ENCODE assay signal across 23 cellular contexts in genomic region chr22:16959345-16959930, GRCh38. TPM values are rescaled to one million over a fixed set of nuclear protein-coding genes. Genes with fewer than 3 reads are reported as not detected.
DNase-seq lines count a peak whose midpoint lies in the region; ATAC-seq and TF ChIP-seq lines count a peak whose summit lies in the region.
"Had no signal": no experiment of that assay in that cellular context is flagged by ENCODE, and none has a peak within 500 bp of the region (broad histone marks: within the 10 kb centered on the region; RNA-seq: fewer than 3 reads in every experiment).

No MANE protein-coding gene starts in this region.

- H3K4me2 ChIP-seq in PC-9 = no peak overlapping the region

- no peaks in the 10 kb centered on the region for H3K36me3 Mint-ChIP-seq in activated T-helper 2 cell treated with anti-CD3 and anti-CD28 coated beads, Interferon-gamma antibody, Interleukin-2, Interleukin-4, amounts not matched to agents 10 μg/mL and 5 μg/mL and 100 μg/mL, durations not matched to agents 14 hours and 24 hours and 36 hours (ENCODE audit: low read depth)
- H3K36me3 Mint-ChIP-seq: T-cell had no signal

- H2AFZ ChIP-seq in PC-9 = no peak overlapping the region

- no peaks in the 10 kb centered on the region for H3F3A ChIP-seq in PC-9 (ENCODE audit: insufficient read depth, low read depth)

- peak; percentile 4 for DNase-seq in AG20443 (ENCODE audit: low spot score)
- DNase-seq in GM10266 (ENCODE audit: extremely low spot score) = peak; percentile 2
- DNase-seq in activated T-helper 2 cell treated with anti-CD3 and anti-CD28 coated beads, Interferon-gamma antibody, Interleukin-2, Interleukin-4, amounts not matched to agents 10 μg/mL and 5 μg/mL and 100 μg/mL, durations not matched to agents 14 hours and 24 hours and 36 hours (ENCODE audit: low spot score) = peak; percentile 6
- peak; percentile 11 for DNase-seq in lung (ENCODE audit: low spot score)
- no peak for DNase-seq in Kasumi-1 (lab: John Stamatoyannopoulos, UW)
- DNase-seq in PC-9 = no peak
- DNase-seq: Caco-2; CD4-positive, alpha-beta T cell; MM.1S; NCI-H1092 treated with DMSO at 0.1 percent for 48 hours; NCI-H2107; NCI-H510A; NCI-H748 treated with DMSO at 0.1 percent for 48 hours; NK-92 treated with Interleukin-12 subunit alpha and Interleukin-12 subunit beta, amount 100 ng/mL, for 24 hours; OCI-M1; SHP77 treated with DMSO at 0.1 percent for 48 hours; T-cell had no signal

- CTCF ChIA-PET in PC-9 (lab: Charles Lee) = no interaction called here

- H3K27ac ChIP-seq in lung (ENCODE audit: low read depth in 1 of 2, low read length in 1 of 2) = no peak overlapping the region
- no peak overlapping the region for H3K27ac ChIP-seq in PC-9

- TF ChIP-seq CTCF in GM10266 (IDR thresholded peaks at IDR 0.05; ENCODE audit: control insufficient read depth, insufficient read depth, low read depth, missing control alignments) (no peak), lung (IDR thresholded peaks at IDR 0.05; ENCODE audit: control extremely low read depth, extremely low read depth) (no peak), PC-9 (conservative IDR thresholded peaks at IDR 0.05) (no peak)

- H3K9me2 ChIP-seq in PC-9 (ENCODE audit: insufficient read depth) = no peaks in the 10 kb centered on the region

- H3K4me3 Mint-ChIP-seq in activated T-helper 2 cell treated with anti-CD3 and anti-CD28 coated beads, Interferon-gamma antibody, Interleukin-2, Interleukin-4, amounts not matched to agents 10 μg/mL and 5 μg/mL and 100 μg/mL, durations not matched to agents 14 hours and 24 hours and 36 hours (ENCODE audit: low read depth) = no peak overlapping the region
- H3K4me3 Mint-ChIP-seq: CD4-positive, alpha-beta T cell; T-cell had no signal

- WGBS in lung, 2 donors = 86 to 91% methylated on average over 10 of the region's 10 CpGs

- peaks cover 0 to 3% of the 10 kb centered on the region in 2 donors for H3K9me3 ChIP-seq in lung (ENCODE audit: control insufficient read depth in 2 of 2, insufficient read depth in 1 of 2, low read length in 1 of 2)
- no peaks in the 10 kb centered on the region for H3K9me3 ChIP-seq in PC-9 (ENCODE audit: insufficient read depth, low read depth)
- H3K9me3 ChIP-seq: Caco-2 had no signal

- ATAC-seq in lung (ENCODE audit: insufficient read depth, low FRiP score) = no peak
- no peak for ATAC-seq in GM18873 (IDR thresholded peaks at IDR 0.05; ENCODE audit: low FRiP score, unreplicated experiment)
- ATAC-seq: GM12878, SK-N-SH treated with all-trans-retinoic acid at 6 μM for 48 hours, T-cell had no signal

- no peaks in the 10 kb centered on the region for H3K4me1 Mint-ChIP-seq in activated T-helper 2 cell treated with anti-CD3 and anti-CD28 coated beads, Interferon-gamma antibody, Interleukin-2, Interleukin-4, amounts not matched to agents 10 μg/mL and 5 μg/mL and 100 μg/mL, durations not matched to agents 14 hours and 24 hours and 36 hours (ENCODE audit: low read depth)
- H3K4me1 Mint-ChIP-seq: IgD-negative memory B cell had no signal

- no peaks in the 10 kb centered on the region for H3K36me3 ChIP-seq in lung (ENCODE audit: control insufficient read depth in 2 of 2, insufficient read depth in 2 of 2, low read length in 2 of 2)
- H3K36me3 ChIP-seq in PC-9 (ENCODE audit: low read depth) = no peaks in the 10 kb centered on the region

- no peak overlapping the region for H3K27ac Mint-ChIP-seq in activated T-helper 2 cell treated with anti-CD3 and anti-CD28 coated beads, Interferon-gamma antibody, Interleukin-2, Interleukin-4, amounts not matched to agents 10 μg/mL and 5 μg/mL and 100 μg/mL, durations not matched to agents 14 hours and 24 hours and 36 hours
- H3K27ac Mint-ChIP-seq: CD4-positive, alpha-beta T cell; IgD-negative memory B cell; T-cell had no signal

- H3K27me3 ChIP-seq in lung (ENCODE audit: control insufficient read depth, insufficient read depth) = no peaks in the 10 kb centered on the region
- peaks cover 31% of the 10 kb centered on the region for H3K27me3 ChIP-seq in PC-9 (ENCODE audit: insufficient read depth, low read depth)

- no peaks in the 10 kb centered on the region for H4K20me1 ChIP-seq in PC-9 (ENCODE audit: insufficient read depth)

- H3K9me3 Mint-ChIP-seq in activated T-helper 2 cell treated with anti-CD3 and anti-CD28 coated beads, Interferon-gamma antibody, Interleukin-2, Interleukin-4, amounts not matched to agents 10 μg/mL and 5 μg/mL and 100 μg/mL, durations not matched to agents 14 hours and 24 hours and 36 hours = no peaks in the 10 kb centered on the region
- H3K9me3 Mint-ChIP-seq: CD4-positive, alpha-beta T cell; IgD-negative memory B cell; T-cell had no signal

- intact Hi-C loops in activated T-helper 2 cell treated with anti-CD3 and anti-CD28 coated beads, Interferon-gamma antibody, Interleukin-2, Interleukin-4, amounts not matched to agents 10 μg/mL and 5 μg/mL and 100 μg/mL, durations not matched to agents 14 hours and 24 hours and 36 hours (cut with micrococcal nuclease) = no loop called here
- intact Hi-C loops in PC-9 (cut with micrococcal nuclease; ENCODE audit: unreplicated experiment) = no loop called here

- H3K4me3 ChIP-seq in lung (no peak overlapping the region), PC-9 (no peak overlapping the region)
- H3K4me3 ChIP-seq: GM12878 had no signal

- H3K79me2 ChIP-seq in PC-9 (ENCODE audit: low read depth) = no peaks in the 10 kb centered on the region

- BruUV-seq in PC-9 (replicated peaks; lab: Mats Ljungman, UMichigan) = no TSS peak

- POLR2A ChIA-PET in PC-9 (lab: Charles Lee; ENCODE audit: unreplicated experiment) = no interaction called here

- H3K4me1 ChIP-seq in lung (ENCODE audit: control insufficient read depth in 2 of 2, insufficient read depth in 2 of 2, low read length in 2 of 2) (no peaks in the 10 kb centered on the region), PC-9 (replicated peaks; ENCODE audit: insufficient read depth) (no peaks in the 10 kb centered on the region)
- H3K4me1 ChIP-seq: Caco-2 had no signal

- no peaks in the 10 kb centered on the region for H3K27me3 Mint-ChIP-seq in activated T-helper 2 cell treated with anti-CD3 and anti-CD28 coated beads, Interferon-gamma antibody, Interleukin-2, Interleukin-4, amounts not matched to agents 10 μg/mL and 5 μg/mL and 100 μg/mL, durations not matched to agents 14 hours and 24 hours and 36 hours (ENCODE audit: low read depth)
- H3K27me3 Mint-ChIP-seq: CD4-positive, alpha-beta T cell; IgD-negative memory B cell; T-cell had no signal

RNA-seq across cellular contexts. Expression of gene GAB4, which starts 48.6 kb away (rescaled TPM):
- 0.07 TPM in 1 of 2 replicates, not detected in the other for total RNA-seq in activated T-helper 2 cell treated with anti-CD3 and anti-CD28 coated beads, Interferon-gamma antibody, Interleukin-2, Interleukin-4, amounts not matched to agents 10 μg/mL and 5 μg/mL and 100 μg/mL, durations not matched to agents 14 hours and 24 hours and 36 hours
- not detected for total RNA-seq in lung
- not detected for polyA plus RNA-seq in lung
- total RNA-seq in PC-9 (2021) = not detected in 2 replicates
- total RNA-seq: Caco-2; CD4-positive, alpha-beta T cell; GM12878; LHCN-M2; RPMI7951 had no signal
- polyA plus RNA-seq: GM12878, IgD-negative memory B cell had no signal

Comparison
In these comparisons a context has a peak if more than half of its experiments do, and no peak if none do; other contexts are left out.
1. DNase-seq: peak in AG20443 (single experiment), GM10266 (single experiment), activated T-helper 2 cell treated with anti-CD3 and anti-CD28 coated beads, Interferon-gamma antibody, Interleukin-2, Interleukin-4, amounts not matched to agents 10 μg/mL and 5 μg/mL and 100 μg/mL, durations not matched to agents 14 hours and 24 hours and 36 hours (single experiment) and lung (single experiment); none in Kasumi-1 (0 of 2) and PC-9 (0 of 2).